28 cellular contexts compared by ENCODE assay signal in the genomic region with DNA sequence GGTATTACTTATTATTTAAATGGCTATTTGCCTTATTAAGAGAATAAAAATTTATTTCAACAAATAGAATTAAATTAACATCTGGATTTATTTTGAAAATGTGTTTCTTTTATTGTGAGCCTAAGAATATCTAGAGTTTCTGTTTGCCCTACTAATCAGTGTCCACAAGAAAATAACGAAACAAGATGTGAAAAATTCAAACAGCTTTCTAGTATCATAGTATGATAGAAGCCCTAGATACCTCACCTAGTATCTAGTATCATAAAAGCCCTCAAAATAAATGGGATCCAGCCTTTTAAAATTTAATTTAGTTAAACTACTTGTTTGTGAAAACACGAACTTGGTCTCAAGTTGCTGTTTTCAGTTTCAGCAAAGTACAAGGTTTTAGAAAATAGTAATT.
"Had no signal": no experiment of that assay in that cellular context is flagged by ENCODE, and none has a peak within 500 bp of the region (broad histone marks: within the 10 kb centered on the region; RNA-seq: fewer than 3 reads in every experiment).

No MANE protein-coding gene starts in this region.

- H3K9ac ChIP-seq: parathyroid adenoma had no signal

- H3K36me3 ChIP-seq: neutrophil, right lobe of liver, sigmoid colon, suprapubic skin, tibial artery, transverse colon, upper lobe of right lung, uterus had no signal

- H3K79me2 ChIP-seq: parathyroid adenoma had no signal

- H3K4me1 ChIP-seq: parathyroid adenoma, psoas muscle, right lobe of liver, sigmoid colon, suprapubic skin, testis, tibial artery, transverse colon, upper lobe of right lung, uterus had no signal

- H3K9me3 ChIP-seq: neutrophil, psoas muscle, right lobe of liver, sigmoid colon, suprapubic skin, testis, tibial artery, transverse colon, upper lobe of right lung, uterus had no signal

- H3K27me3 ChIP-seq: neutrophil, right lobe of liver, sigmoid colon, suprapubic skin, testis, tibial artery, transverse colon, upper lobe of right lung, uterus had no signal

- H3K27ac ChIP-seq: neutrophil, parathyroid adenoma, psoas muscle, right lobe of liver, sigmoid colon, suprapubic skin, testis, tibial artery, transverse colon, upper lobe of right lung, uterus had no signal

- H3K4me3 ChIP-seq: psoas muscle, right lobe of liver, sigmoid colon, suprapubic skin, testis, tibial artery, transverse colon, upper lobe of right lung, uterus had no signal

- DNase-seq: naive thymus-derived CD8-positive, alpha-beta T cell; nephron progenitor cell; nucleus accumbens; posterior cingulate gyrus; psoas muscle; right cardiac atrium; right lobe of liver; sigmoid colon; small intestine; stimulated activated CD4-positive, alpha-beta T cell treated with anti-CD3 and anti-CD28 coated beads, Interleukin-12 subunit alpha, Interleukin-12 subunit beta, amount 100 ng/mL, for 4 hours; stimulated activated CD4-positive, alpha-beta T cell treated with anti-CD3 and anti-CD28 coated beads, Interleukin-1b, Interleukin-23, amount 100 ng/mL, for 48 hours; stimulated activated CD4-positive, alpha-beta T cell treated with anti-CD3 and anti-CD28 coated beads, Interleukin-4, amount 100 ng/mL, for 1 hour; stimulated activated CD4-positive, alpha-beta T cell treated with anti-CD3 and anti-CD28 coated beads, Interleukin-4, amount 100 ng/mL, for 4 hours; stimulated activated CD8-positive, alpha-beta memory T cell treated with anti-CD3 and anti-CD28 coated beads, Interleukin-4, amount 100 ng/mL, for 48 hours; stimulated activated naive CD4-positive, alpha-beta T cell; stimulated activated naive CD8-positive, alpha-beta T cell treated with anti-CD3 and anti-CD28 coated beads, Interleukin-15, amount 100 ng/mL, for 72 hours; stimulated activated naive CD8-positive, alpha-beta T cell treated with anti-CD3 and anti-CD28 coated beads, Interleukin-15, Interleukin-2, amounts not matched to agents 100 U/mL and 50 U/mL, for 24 hours; substantia nigra; testis; tibial artery; transverse colon; upper lobe of right lung; uterus had no signal

- ATAC-seq: naive thymus-derived CD8-positive, alpha-beta T cell; natural killer cell treated with Interleukin-12 subunit alpha and Interleukin-12 subunit beta and Interleukin-15 and Interleukin-18, amount 100 ng/mL, for 72 hours; psoas muscle; right cardiac atrium; right lobe of liver; stimulated activated memory B cell treated with anti-CD40 and anti-IgM and Interleukin-4, amounts not matched to agents 10 μg/mL and 1 μg/mL and 100 μg/mL, for 72 hours; stimulated activated naive CD8-positive, alpha-beta T cell treated with anti-CD3 and anti-CD28 coated beads, Interleukin-15, amount 100 ng/mL, for 72 hours; stimulated activated naive CD8-positive, alpha-beta T cell treated with anti-CD3 and anti-CD28 coated beads, Interleukin-15, Interleukin-2, amounts not matched to agents 100 U/mL and 50 U/mL, for 24 hours; upper lobe of right lung had no signal

- H2AFZ ChIP-seq: parathyroid adenoma had no signal
